Comparison of ENCODE assay signal across 15 cellular contexts in the genomic region with DNA sequence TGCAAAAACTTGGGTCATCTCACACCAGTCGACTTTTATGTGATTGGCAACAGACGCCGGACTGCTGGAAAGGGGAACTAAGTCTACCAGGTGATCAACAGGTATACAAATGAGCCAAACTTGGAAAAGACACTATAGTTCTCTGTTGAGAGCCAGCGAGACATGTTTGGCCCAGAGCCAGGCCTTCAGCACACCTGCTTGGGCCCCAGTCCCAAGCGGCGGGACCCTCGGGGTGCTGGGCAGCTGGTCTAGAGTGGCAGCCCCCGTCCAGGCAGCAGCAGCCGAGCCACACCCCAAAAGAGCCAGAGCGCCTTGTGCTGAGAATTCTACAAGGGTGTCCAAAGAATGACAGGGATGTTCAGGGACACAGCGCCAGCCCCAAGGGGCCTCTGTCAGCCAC.
"Had no signal": no experiment of that assay in that cellular context is flagged by ENCODE, and none has a peak within 500 bp of the region (broad histone marks: within the 10 kb centered on the region; RNA-seq: fewer than 3 reads in every experiment).

No MANE protein-coding gene starts in this region.

- H3K4me3 Mint-ChIP-seq: activated naive CD4-positive, alpha-beta T cell treated with anti-CD3 and anti-CD28 coated beads for 36 hours; naive thymus-derived CD4-positive, alpha-beta T cell; T-helper 1 cell treated with Interleukin-12 subunit alpha and Interleukin-12 subunit beta and Interleukin-4 antibody, amounts not matched to agents 30 μg/mL and 1 μg/mL, for 36 hours; WTC11 had no signal

- ATAC-seq: mucosa of descending colon; naive thymus-derived CD4-positive, alpha-beta T cell; WTC11 had no signal

- H3K9me3 ChIP-seq: esophagus muscularis mucosa, mucosa of descending colon, testis, upper lobe of left lung had no signal

- H3K9me3 Mint-ChIP-seq: activated naive CD4-positive, alpha-beta T cell treated with anti-CD3 and anti-CD28 coated beads for 36 hours; activated T-helper 2 cell treated with anti-CD3 and anti-CD28 coated beads, Interferon-gamma antibody, Interleukin-2, Interleukin-4, amounts not matched to agents 10 μg/mL and 5 μg/mL and 100 μg/mL, durations not matched to agents 14 hours and 24 hours and 36 hours; naive thymus-derived CD4-positive, alpha-beta T cell; T-helper 1 cell treated with Interleukin-12 subunit alpha and Interleukin-12 subunit beta and Interleukin-4 antibody, amounts not matched to agents 30 μg/mL and 1 μg/mL, for 36 hours; WTC11 had no signal

- H3K27me3 ChIP-seq: esophagus muscularis mucosa, hepatocyte, testis, upper lobe of left lung had no signal

- H3K4me3 ChIP-seq: esophagus muscularis mucosa, hepatocyte, mucosa of descending colon, testis, upper lobe of left lung had no signal

- DNase-seq: activated CD4-positive, alpha-beta T cell treated with anti-CD3 and anti-CD28 coated beads for 4 hours; activated naive CD4-positive, alpha-beta T cell treated with anti-CD3 and anti-CD28 coated beads for 36 hours; mucosa of descending colon; naive thymus-derived CD4-positive, alpha-beta T cell; stimulated activated CD4-positive, alpha-beta T cell treated with anti-CD3 and anti-CD28 coated beads, Interleukin-15, amount 100 ng/mL, for 24 hours; stimulated activated CD4-positive, alpha-beta T cell treated with anti-CD3 and anti-CD28 coated beads, Interleukin-4, amount 100 ng/mL, for 1 hour; stimulated activated naive CD4-positive, alpha-beta T cell treated with Interleukin-2 at 50 U/mL for 16 hours; testis; upper lobe of left lung had no signal

- H3K27ac ChIP-seq: esophagus muscularis mucosa, hepatocyte, parathyroid adenoma, testis, upper lobe of left lung had no signal

- H3K27ac Mint-ChIP-seq: activated naive CD4-positive, alpha-beta T cell treated with anti-CD3 and anti-CD28 coated beads for 36 hours; activated T-helper 2 cell treated with anti-CD3 and anti-CD28 coated beads, Interferon-gamma antibody, Interleukin-2, Interleukin-4, amounts not matched to agents 10 μg/mL and 5 μg/mL and 100 μg/mL, durations not matched to agents 14 hours and 24 hours and 36 hours; T-helper 1 cell treated with Interleukin-12 subunit alpha and Interleukin-12 subunit beta and Interleukin-4 antibody, amounts not matched to agents 30 μg/mL and 1 μg/mL, for 36 hours had no signal

- H3K27me3 Mint-ChIP-seq: naive thymus-derived CD4-positive, alpha-beta T cell had no signal
